ENCODE assay signal across 33 cellular contexts in genomic region chr5:93557205-93557604, GRCh38. TPM values are rescaled to one million over a fixed set of nuclear protein-coding genes. Genes with fewer than 3 reads are reported as not detected.
DNase-seq lines count a peak whose midpoint lies in the region; ATAC-seq and TF ChIP-seq lines count a peak whose summit lies in the region.
"Had no signal": no experiment of that assay in that cellular context is flagged by ENCODE, and none has a peak within 500 bp of the region (broad histone marks: within the 10 kb centered on the region; RNA-seq: fewer than 3 reads in every experiment).

No MANE protein-coding gene starts in this region.

- intact Hi-C loops in PC-3 (cut with micrococcal nuclease), result no loop called here

- TF ChIP-seq CTCF in LNCaP clone FGC (IDR thresholded peaks at IDR 0.05; ENCODE audit: control insufficient read depth, extremely low read depth, insufficient read depth) (no peak), PC-3 (conservative IDR thresholded peaks at IDR 0.05; ENCODE audit: low read depth, low read length) (no peak), VCaP (conservative IDR thresholded peaks at IDR 0.05) (no peak)

- H3K4me2 ChIP-seq in PC-3 (ENCODE audit: low read length), result no peak overlapping the region
- H3K4me2 ChIP-seq: A549; BLaER1; BLaER1 treated with 17β-estradiol and CSF1 and Interleukin-3, amounts not matched to agents 10 nM and 100 nM had no signal

- no peaks in the 10 kb centered on the region for H3F3A ChIP-seq in PC-3 (ENCODE audit: low read length, unreplicated experiment)

- H3K27me3 ChIP-seq in PC-3 (ENCODE audit: low read length), result no peaks in the 10 kb centered on the region
- H3K27me3 ChIP-seq: BE2C; BLaER1; BLaER1 treated with 17β-estradiol and CSF1 and Interleukin-3, amounts not matched to agents 10 nM and 100 nM had no signal

- CTCF ChIA-PET in PC-3 (lab: Charles Lee), result no interaction called here

- peak; percentile 88 for ATAC-seq in PC-3
- ATAC-seq in GM21390 (IDR thresholded peaks at IDR 0.05; ENCODE audit: unreplicated experiment), result no peak
- ATAC-seq in GM21825 (IDR thresholded peaks at IDR 0.05; ENCODE audit: unreplicated experiment), result no peak
- ATAC-seq: A549; CD8-positive, alpha-beta T cell had no signal

- peak overlapping the region; percentile 7; the same call in 1 of the 2 replicates for H3K27ac ChIP-seq in PC-3 (ENCODE audit: low read length)
- peak overlapping the region; percentile 58; the same call in 1 of the 2 replicates for H3K27ac ChIP-seq in VCaP
- H3K27ac ChIP-seq: 22Rv1; A549; BLaER1; BLaER1 treated with 17β-estradiol and CSF1 and Interleukin-3, amounts not matched to agents 10 nM and 100 nM; C4-2B had no signal

- H3K4me3 ChIP-seq in LNCaP clone FGC (ENCODE audit: low read depth, low read length), result no peak overlapping the region
- H3K4me3 ChIP-seq in PC-3 (ENCODE audit: low read length), result no peak overlapping the region
- H3K4me3 ChIP-seq: A549; BLaER1; BLaER1 treated with 17β-estradiol and CSF1 and Interleukin-3, amounts not matched to agents 10 nM and 100 nM had no signal

- DNase-seq in LNCaP clone FGC (ENCODE audit: low read depth) (peak; percentile 66), PC-3 (no peak), inferior parietal cortex (ENCODE audit: extremely low spot score) (peak; percentile 1), DMS153 (lab: John Stamatoyannopoulos, UW) (no peak), NCI-H1436 (lab: John Stamatoyannopoulos, UW) (no peak)
- DNase-seq: 8988T; ACHN; AML-193; BE2C; C1 segment of cervical spinal cord; Caco-2; Calu3; CD4-positive, alpha-beta memory T cell; CD4-positive, alpha-beta T cell; CD4-positive, CD25-positive, alpha-beta regulatory T cell; CD8-positive, alpha-beta memory T cell; CD8-positive, alpha-beta T cell; COR-L47; DMS 273 treated with DMSO at 0.1 percent for 48 hours; DMS53; DMS79; DMS79 treated with DMSO at 0.1 percent for 48 hours; DND-41; EL had no signal

- no TSS peak for BruUV-seq in PC-3 (replicated peaks; lab: Mats Ljungman, UMichigan)

- H3K4me1 ChIP-seq in PC-3 (ENCODE audit: insufficient read depth, low read length), result 0 out of 2 replicates have a peak, but pooled peaks cover 8% of the 10 kb centered on the region
- H3K4me1 ChIP-seq: A549; BE2C; BLaER1; BLaER1 treated with 17β-estradiol and CSF1 and Interleukin-3, amounts not matched to agents 10 nM and 100 nM; Caco-2 had no signal

- no peaks in the 10 kb centered on the region for H3K9me3 ChIP-seq in PC-3 (ENCODE audit: low read length)
- H3K9me3 ChIP-seq: A549; BE2C; BLaER1; BLaER1 treated with 17β-estradiol and CSF1 and Interleukin-3, amounts not matched to agents 10 nM and 100 nM; Caco-2 had no signal

- H3K36me3 ChIP-seq in PC-3 (ENCODE audit: low read depth, low read length), result peaks cover 33% of the 10 kb centered on the region
- H3K36me3 ChIP-seq: BE2C; BLaER1; BLaER1 treated with 17β-estradiol and CSF1 and Interleukin-3, amounts not matched to agents 10 nM and 100 nM had no signal

- no peak overlapping the region for H3K9ac ChIP-seq in PC-3 (ENCODE audit: low read length)
- H3K9ac ChIP-seq: BLaER1; BLaER1 treated with 17β-estradiol and CSF1 and Interleukin-3, amounts not matched to agents 10 nM and 100 nM had no signal

- no peaks in the 10 kb centered on the region for H3K9me2 ChIP-seq in PC-3 (replicated peaks; ENCODE audit: low read length)

- peaks cover 6% of the 10 kb centered on the region; the same call in 1 of the 2 replicates for H3K79me2 ChIP-seq in PC-3 (ENCODE audit: low read length)

- H4K20me1 ChIP-seq in PC-3 (ENCODE audit: low read length), result no peaks in the 10 kb centered on the region
- H4K20me1 ChIP-seq: BLaER1; BLaER1 treated with 17β-estradiol and CSF1 and Interleukin-3, amounts not matched to agents 10 nM and 100 nM had no signal

- no peak overlapping the region for H2AFZ ChIP-seq in PC-3 (ENCODE audit: low read length)

- POLR2A ChIA-PET in PC-3 (lab: Charles Lee; ENCODE audit: unreplicated experiment), result no interaction called here

RNA-seq across cellular contexts. Expression of gene NR2F1-AS1, which starts 23.8 kb away (rescaled TPM):
- 24.1 and 28.8 TPM in 2 replicates for total RNA-seq in PC-3 (2014; rRNA removed)
- total RNA-seq: B cell; Caco-2; CD4-positive, alpha-beta memory T cell; CD4-positive, alpha-beta T cell; CD4-positive, CD25-positive, alpha-beta regulatory T cell; CD8-positive, alpha-beta memory T cell; CD8-positive, alpha-beta T cell had no signal

RNA-seq across cellular contexts. Expression of gene NR2F1, which starts 25.8 kb away (rescaled TPM):
- 88.4 and 118 TPM in 2 replicates for total RNA-seq in PC-3 (2014; rRNA removed)
- total RNA-seq: B cell; CD4-positive, alpha-beta memory T cell; CD4-positive, alpha-beta T cell; CD4-positive, CD25-positive, alpha-beta regulatory T cell; CD8-positive, alpha-beta memory T cell; CD8-positive, alpha-beta T cell had no signal

Comparison
In these comparisons a context has a peak if more than half of its experiments do, and no peak if none do; other contexts are left out.
1. DNase-seq: peak in LNCaP clone FGC (single experiment) and inferior parietal cortex (single experiment); none in PC-3 (single experiment), DMS153 (single experiment) and NCI-H1436 (single experiment).